Comparison of ENCODE assay signal across 21 cellular contexts in the genomic region with DNA sequence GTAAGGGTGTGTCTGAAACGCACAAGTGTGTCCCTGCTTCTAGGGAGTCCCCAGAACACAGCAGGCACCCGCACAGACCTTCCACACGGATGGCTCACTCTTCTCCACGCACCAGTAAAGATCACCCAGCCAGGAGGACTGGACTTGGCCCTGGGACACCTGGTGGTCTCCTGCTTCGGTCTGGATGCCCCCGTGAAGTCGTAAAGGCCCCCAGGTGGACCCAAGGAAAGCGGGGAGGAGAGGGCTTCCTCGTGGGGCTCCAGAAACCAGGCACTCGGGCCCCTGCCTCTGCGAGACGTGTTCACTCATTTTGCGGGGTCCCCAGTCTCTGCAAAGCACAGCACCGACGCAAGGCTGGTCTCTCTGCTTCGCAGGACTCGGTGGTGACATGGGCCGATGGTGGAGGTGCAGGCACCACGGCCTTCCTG. TPM values are rescaled to one million over a fixed set of nuclear protein-coding genes. Genes with fewer than 3 reads are reported as not detected.
DNase-seq lines count a peak whose midpoint lies in the region; ATAC-seq and TF ChIP-seq lines count a peak whose summit lies in the region.
"Had no signal": no experiment of that assay in that cellular context is flagged by ENCODE, and none has a peak within 500 bp of the region (broad histone marks: within the 10 kb centered on the region; RNA-seq: fewer than 3 reads in every experiment).

No MANE protein-coding gene starts in this region.

- no peaks in the 10 kb centered on the region for H3K4me1 Mint-ChIP-seq in activated B cell treated with CpG ODN at 0.5 μM for 24 hours
- H3K4me1 Mint-ChIP-seq: activated naive CD4-positive, alpha-beta T cell treated with anti-CD3 and anti-CD28 coated beads, Interleukin-2, amount 50 U/mL, for 24 hours; B cell; immature natural killer cell; naive B cell had no signal

- H3K36me3 ChIP-seq in spleen, result no peaks in the 10 kb centered on the region

- TF ChIP-seq POLR2A in lower leg skin (IDR thresholded peaks at IDR 0.05) (no peak), spleen (IDR thresholded peaks at IDR 0.05) (no peak)

- H3K9me3 Mint-ChIP-seq in activated B cell treated with CpG ODN at 0.5 μM for 24 hours, result no peaks in the 10 kb centered on the region
- H3K9me3 Mint-ChIP-seq: activated naive CD4-positive, alpha-beta T cell treated with anti-CD3 and anti-CD28 coated beads, Interleukin-2, amount 50 U/mL, for 24 hours had no signal

- peak; percentile 32 for DNase-seq in activated CD8-positive, alpha-beta memory T cell treated with anti-CD3 and anti-CD28 coated beads for 24 hours
- no peak for DNase-seq in activated CD8-positive, alpha-beta memory T cell treated with anti-CD3 and anti-CD28 coated beads, Interleukin-2, amount 50 U/mL, for 4 hours
- DNase-seq in activated B cell treated with CpG ODN at 0.5 μM for 24 hours, result peak; percentile 7
- peak; percentile 7 to 77 for DNase-seq in lower leg skin (ENCODE audit: low spot score in 2 of 2)
- DNase-seq in spleen, result peak; percentile 48
- DNase-seq in AG20443 (ENCODE audit: low spot score), result no peak
- no peak for DNase-seq in T1000 (lab: John Stamatoyannopoulos, UW)
- DNase-seq: 8988T; DMS79; immature natural killer cell; mammary epithelial cell; naive B cell; NCI-H187; small intestine; stimulated activated CD4-positive, alpha-beta T cell treated with anti-CD3 and anti-CD28 coated beads, Interleukin-4, amount 100 ng/mL, for 24 hours; SW 1271 had no signal

- H3K27me3 ChIP-seq in spleen (replicated peaks in 1 of 7), result peaks cover 0 to 20% (median 0%) of the 10 kb centered on the region in 7 donors

- no peaks in the 10 kb centered on the region for H3K9me3 ChIP-seq in spleen

- no peak overlapping the region for H3K27ac ChIP-seq in spleen
- H3K27ac ChIP-seq: KMS-11 had no signal

- intact Hi-C loops in activated B cell treated with CpG ODN at 0.5 μM for 24 hours (cut with micrococcal nuclease) (no loop called here), lower leg skin (cut with DNase I; ENCODE audit: low total_unique reads) (no loop called here), spleen (cut with DNase I; ENCODE audit: low total_unique reads) (no loop called here)

- no peaks in the 10 kb centered on the region for H3K4me1 ChIP-seq in spleen

- H3K36me3 Mint-ChIP-seq in activated B cell treated with CpG ODN at 0.5 μM for 24 hours (ENCODE audit: low read depth), result no peaks in the 10 kb centered on the region
- H3K36me3 Mint-ChIP-seq: activated naive CD4-positive, alpha-beta T cell treated with anti-CD3 and anti-CD28 coated beads, Interleukin-2, amount 50 U/mL, for 24 hours; immature natural killer cell; naive B cell had no signal

- H3K27me3 Mint-ChIP-seq in activated B cell treated with CpG ODN at 0.5 μM for 24 hours, result peaks cover 10% of the 10 kb centered on the region
- H3K27me3 Mint-ChIP-seq: activated naive CD4-positive, alpha-beta T cell treated with anti-CD3 and anti-CD28 coated beads, Interleukin-2, amount 50 U/mL, for 24 hours; B cell had no signal

- H3K4me3 ChIP-seq in lower leg skin (ENCODE audit: low read depth, poor library complexity, severe bottlenecking) (no peak overlapping the region), spleen (no peak overlapping the region)

- H3K4me3 Mint-ChIP-seq in activated B cell treated with CpG ODN at 0.5 μM for 24 hours, result no peak overlapping the region
- H3K4me3 Mint-ChIP-seq: activated naive CD4-positive, alpha-beta T cell treated with anti-CD3 and anti-CD28 coated beads, Interleukin-2, amount 50 U/mL, for 24 hours; B cell; immature natural killer cell had no signal

- ATAC-seq in activated B cell treated with CpG ODN at 0.5 μM for 24 hours (ENCODE audit: low read depth), result no peak
- no peak for ATAC-seq in GM18511 (IDR thresholded peaks at IDR 0.05; ENCODE audit: unreplicated experiment)

- H3K27ac Mint-ChIP-seq in activated B cell treated with CpG ODN at 0.5 μM for 24 hours, result no peak overlapping the region
- H3K27ac Mint-ChIP-seq: activated naive CD4-positive, alpha-beta T cell treated with anti-CD3 and anti-CD28 coated beads, Interleukin-2, amount 50 U/mL, for 24 hours; B cell; immature natural killer cell; naive B cell had no signal

- TF ChIP-seq CTCF in activated B cell treated with CpG ODN at 0.5 μM for 24 hours (IDR thresholded peaks at IDR 0.05), result no peak
- TF ChIP-seq CTCF in lower leg skin (IDR thresholded peaks at IDR 0.05), result no peak
- no peak for TF ChIP-seq CTCF in spleen (IDR thresholded peaks at IDR 0.05 in 8 of 11, conservative IDR thresholded peaks at IDR 0.05 in 3 of 11)

- POLR2A ChIA-PET in activated B cell treated with CpG ODN at 0.5 μM for 24 hours (lab: Charles Lee), result no interaction called here

- 88 to 95% methylated on average over 17 to 19 of the region's 19 CpGs for WGBS in lower leg skin, 2 donors
- 85 to 93% (median 90%) methylated on average over 8 to 19 of the region's 19 CpGs for WGBS in spleen, 5 donors

- CTCF ChIA-PET in activated B cell treated with CpG ODN at 0.5 μM for 24 hours (lab: Charles Lee), result no interaction called here

RNA-seq across cellular contexts. Expression of a gene that starts 20.2 kb away (rescaled TPM):
- total RNA-seq in activated B cell treated with CpG ODN at 0.5 μM for 24 hours (0.40 and 1.4 TPM in 2 replicates), lower leg skin (100 to 1,000 TPM; 137 to 543 (median 164) TPM), spleen (100 to 1,000 TPM; 105 to 259 (median 198) TPM)
- polyA plus RNA-seq in spleen, result 100 to 1,000 TPM; 101 to 244 (median 110) TPM
- total RNA-seq: HT-29 had no signal

Comparison
In these comparisons a context has a peak if more than half of its experiments do, and no peak if none do; other contexts are left out.
1. DNase-seq: peak in activated CD8-positive, alpha-beta memory T cell treated with anti-CD3 and anti-CD28 coated beads for 24 hours (single experiment), activated B cell treated with CpG ODN at 0.5 μM for 24 hours (single experiment), lower leg skin (2 of 2) and spleen (single experiment); none in activated CD8-positive, alpha-beta memory T cell treated with anti-CD3 and anti-CD28 coated beads, Interleukin-2, amount 50 U/mL, for 4 hours (single experiment), AG20443 (single experiment) and T1000 (single experiment).
2. RNA of a gene that starts 20.2 kb away (total RNA-seq): 105 to 259 TPM in spleen and 137 to 543 TPM in lower leg skin; 0.40 to 1.4 TPM in activated B cell treated with CpG ODN at 0.5 μM for 24 hours; every median in the first group is over 10 times any median in the second.